In genomic region chr3:128560768-128561167, GRCh38 we compare ENCODE assay signal across 26 cellular contexts.
DNase-seq lines count a peak whose midpoint lies in the region; ATAC-seq, FAIRE-seq and TF ChIP-seq lines count a peak whose summit lies in the region.
"Had no signal": no experiment of that assay in that cellular context is flagged by ENCODE, and none has a peak within 500 bp of the region (broad histone marks: within the 10 kb centered on the region; RNA-seq: fewer than 3 reads in every experiment).

No MANE protein-coding gene starts in this region.

- H3K9me3 ChIP-seq in H1 (ENCODE audit: insufficient read depth in 2 of 2, low read depth in 1 of 2, low read length in 1 of 2): no peaks in the 10 kb centered on the region; a peak in 1 of 4 replicates
- H3K9me3 ChIP-seq in osteoblast (ENCODE audit: low read depth, low read length): no peaks in the 10 kb centered on the region
- no peaks in the 10 kb centered on the region for H3K9me3 ChIP-seq in upper lobe of right lung
- H3K9me3 ChIP-seq: A549, BE2C had no signal

- no peak overlapping the region for H2BK15ac ChIP-seq in H1 (ENCODE audit: low read length)

- no peak overlapping the region for H3K9ac ChIP-seq in H1 (replicated peaks in 1 of 4; ENCODE audit: extremely low read depth in 1 of 4, low read depth in 3 of 4, low read length in 3 of 4)
- H3K9ac ChIP-seq: BLaER1 treated with 17β-estradiol and CSF1 and Interleukin-3, amounts not matched to agents 10 nM and 100 nM; GM23248 had no signal

- CTCF ChIA-PET in H1 (lab: Charles Lee; ENCODE audit: partially characterized antibody): interaction anchor here (4.3 kb wide), 1 partner anchor 12 kb away, joined by 20 read pairs; no protein-coding TSS in a partner anchor

- TF ChIP-seq CTCF in H1 (IDR thresholded peaks at IDR 0.05; ENCODE audit: control extremely low read depth in 1 of 3, insufficient read depth in 1 of 3, low read depth in 1 of 3, low read length in 3 of 3) (no peak), endothelial cell (IDR thresholded peaks at IDR 0.05; ENCODE audit: unreplicated experiment) (no peak), osteoblast (IDR thresholded peaks at IDR 0.05; ENCODE audit: extremely low read depth, low read depth, low read length) (no peak), upper lobe of right lung (IDR thresholded peaks at IDR 0.05) (no peak)

- H2BK20ac ChIP-seq in H1 (ENCODE audit: low read length): no peak overlapping the region

- no peaks in the 10 kb centered on the region for H3K36me3 ChIP-seq in H1 (ENCODE audit: control insufficient read depth in 2 of 4, insufficient read depth in 4 of 4, low read length in 3 of 4)
- H3K36me3 ChIP-seq in osteoblast (ENCODE audit: insufficient read depth, low read length): no peaks in the 10 kb centered on the region
- no peaks in the 10 kb centered on the region for H3K36me3 ChIP-seq in upper lobe of right lung
- H3K36me3 ChIP-seq: BE2C; BLaER1 treated with 17β-estradiol and CSF1 and Interleukin-3, amounts not matched to agents 10 nM and 100 nM had no signal

- H2BK5ac ChIP-seq in H1 (ENCODE audit: low read depth, low read length): no peak overlapping the region

- POLR2A ChIA-PET in H1 (lab: Charles Lee; ENCODE audit: partially characterized antibody): no interaction called here

- peaks cover 26% of the 10 kb centered on the region for H3K4me1 Mint-ChIP-seq in endothelial cell (ENCODE audit: unreplicated experiment)
- peaks cover 6% of the 10 kb centered on the region for H3K4me1 Mint-ChIP-seq in stimulated activated naive CD8-positive, alpha-beta T cell treated with anti-CD3 and anti-CD28 coated beads, Interleukin-15, amount 100 ng/mL, for 72 hours

- H3K79me2 ChIP-seq in H1 (ENCODE audit: control insufficient read depth in 1 of 2, insufficient read depth in 2 of 2, low read length in 2 of 2) (no peaks in the 10 kb centered on the region), osteoblast (ENCODE audit: insufficient read depth, low read length) (no peaks in the 10 kb centered on the region)

- H3K36me3 Mint-ChIP-seq in endothelial cell (ENCODE audit: low read depth, unreplicated experiment): no peaks in the 10 kb centered on the region
- H3K36me3 Mint-ChIP-seq: CD8-positive, alpha-beta memory T cell had no signal

- H3K9me3 Mint-ChIP-seq in endothelial cell (ENCODE audit: unreplicated experiment): no peaks in the 10 kb centered on the region
- H3K9me3 Mint-ChIP-seq in stimulated activated naive CD8-positive, alpha-beta T cell treated with anti-CD3 and anti-CD28 coated beads, Interleukin-15, amount 100 ng/mL, for 72 hours: no peaks in the 10 kb centered on the region
- H3K9me3 Mint-ChIP-seq: CD4-positive, alpha-beta T cell; H9 had no signal

- TF ChIP-seq EP300 in H1 (IDR thresholded peaks at IDR 0.05; ENCODE audit: borderline replicate concordance in 1 of 2, low read depth in 2 of 2, low read length in 2 of 2): no peak

- no peak overlapping the region for H2BK120ac ChIP-seq in H1 (replicated peaks; ENCODE audit: low read depth, low read length)

- H2BK12ac ChIP-seq in H1 (ENCODE audit: low read depth, low read length): peak overlapping the region; percentile 60; the same call in 1 of the 2 replicates

- DNase-seq in H1 (ENCODE audit: low read depth in 1 of 2, low spot score in 2 of 2) (no peak), endothelial cell (ENCODE audit: low spot score) (no peak), osteoblast (ENCODE audit: insufficient read length, low spot score, missing footprints) (peak; percentile 45), upper lobe of right lung (peak; percentile 28), T-helper 2 cell (no peak)
- DNase-seq in stimulated activated naive CD8-positive, alpha-beta T cell treated with anti-CD3 and anti-CD28 coated beads, Interleukin-15, amount 100 ng/mL, for 72 hours: no peak
- DNase-seq: 8988T; ACHN; AML-193; BE2C; CD4-positive, alpha-beta T cell; CD8-positive, alpha-beta memory T cell; DMS 273 treated with DMSO at 0.1 percent for 48 hours; DMS79; EL; GDM1; GM23248; H9 had no signal

- ATAC-seq in upper lobe of right lung (no peak), GM21381 (IDR thresholded peaks at IDR 0.05; ENCODE audit: unreplicated experiment) (no peak)
- no peak for ATAC-seq in stimulated activated naive CD8-positive, alpha-beta T cell treated with anti-CD3 and anti-CD28 coated beads, Interleukin-15, amount 100 ng/mL, for 72 hours
- ATAC-seq: A549, GM12878, HCT116 had no signal

- no peak overlapping the region for H2AFZ ChIP-seq in H1 (ENCODE audit: low read length)
- no peak overlapping the region for H2AFZ ChIP-seq in osteoblast (ENCODE audit: low read length)
- H2AFZ ChIP-seq: GM23248 had no signal

- H3K4me3 Mint-ChIP-seq in endothelial cell (ENCODE audit: unreplicated experiment): no peak overlapping the region
- H3K4me3 Mint-ChIP-seq in stimulated activated naive CD8-positive, alpha-beta T cell treated with anti-CD3 and anti-CD28 coated beads, Interleukin-15, amount 100 ng/mL, for 72 hours: no peak overlapping the region
- H3K4me3 Mint-ChIP-seq: CD14-positive monocyte; CD4-positive, alpha-beta T cell; CD8-positive, alpha-beta memory T cell; H9 had no signal

- no peak overlapping the region for H3K4ac ChIP-seq in H1 (replicated peaks; ENCODE audit: insufficient read length, low read depth, low read length)

- WGBS in H1 (ENCODE audit: extremely low coverage in 1 of 2, insufficient coverage in 1 of 2, insufficient read length in 1 of 2, insufficient replicate concordance in 2 of 2, low coverage in 1 of 2, low lambda C conversion rate in 2 of 2, missing lambda C conversion rate in 1 of 2), 2 experiments: 88% methylated on average over 12 of the region's 12 CpGs; no CpG with 5 or more reads in 1 of the 2 experiments

- H3K27ac ChIP-seq in H1 (ENCODE audit: low read depth, low read length) (no peak overlapping the region), osteoblast (ENCODE audit: low read depth, low read length) (no peak overlapping the region), upper lobe of right lung (no peak overlapping the region)
- H3K27ac ChIP-seq: A549; BLaER1 treated with 17β-estradiol and CSF1 and Interleukin-3, amounts not matched to agents 10 nM and 100 nM; GM23248 had no signal

- TF ChIP-seq RAD21 in H1 (IDR thresholded peaks at IDR 0.05 in 1 of 2, conservative IDR thresholded peaks at IDR 0.05 in 1 of 2; ENCODE audit: low read depth in 2 of 2, low read length in 2 of 2): no peak

- intact Hi-C loops in upper lobe of right lung (cut with DNase I): no loop called here

- TF ChIP-seq POLR2A in H1 (IDR thresholded peaks at IDR 0.05; ENCODE audit: control extremely low read depth in 1 of 2, low read depth in 2 of 2, low read length in 2 of 2): no peak

- peaks cover 8% of the 10 kb centered on the region for H3K27me3 Mint-ChIP-seq in endothelial cell (ENCODE audit: unreplicated experiment)
- peaks cover 27% of the 10 kb centered on the region for H3K27me3 Mint-ChIP-seq in stimulated activated naive CD8-positive, alpha-beta T cell treated with anti-CD3 and anti-CD28 coated beads, Interleukin-15, amount 100 ng/mL, for 72 hours

- no peaks in the 10 kb centered on the region for H3K79me1 ChIP-seq in H1 (ENCODE audit: low read depth, low read length)

- no peak for FAIRE-seq in H1 (lab: Jason Lieb, UNC)
- FAIRE-seq: A549, D721Med, GM12878, GM18507 had no signal

- H2AK5ac ChIP-seq in H1 (ENCODE audit: low read depth, low read length): no peak overlapping the region

- H4K20me1 ChIP-seq in H1 (replicated peaks in 1 of 2; ENCODE audit: control insufficient read depth in 1 of 2, insufficient read depth in 2 of 2, low read length in 2 of 2) (no peaks in the 10 kb centered on the region), osteoblast (ENCODE audit: insufficient read depth, low read length) (no peaks in the 10 kb centered on the region)
- H4K20me1 ChIP-seq: BLaER1 treated with 17β-estradiol and CSF1 and Interleukin-3, amounts not matched to agents 10 nM and 100 nM had no signal

- H3K4me3 ChIP-seq in H1 (ENCODE audit: extremely low read depth in 1 of 4, insufficient read depth in 2 of 4, low read depth in 3 of 4, low read length in 4 of 4) (no peak overlapping the region), osteoblast (ENCODE audit: insufficient read depth, low read length) (no peak overlapping the region), upper lobe of right lung (no peak overlapping the region)
- H3K4me3 ChIP-seq: A549; BLaER1 treated with 17β-estradiol and CSF1 and Interleukin-3, amounts not matched to agents 10 nM and 100 nM; GM12878; GM23248 had no signal

- no peak overlapping the region for H4K91ac ChIP-seq in H1 (replicated peaks; ENCODE audit: insufficient read length, low read length)

- no peak overlapping the region for H3K4me2 ChIP-seq in H1 (ENCODE audit: insufficient read depth in 1 of 2, low read depth in 2 of 2, low read length in 2 of 2)
- H3K4me2 ChIP-seq in osteoblast (ENCODE audit: insufficient read depth, low read length): no peak overlapping the region
- H3K4me2 ChIP-seq: A549; BLaER1 treated with 17β-estradiol and CSF1 and Interleukin-3, amounts not matched to agents 10 nM and 100 nM had no signal

- no peak overlapping the region for H3K23ac ChIP-seq in H1 (ENCODE audit: insufficient read length)

- H3K56ac ChIP-seq in H1 (replicated peaks; ENCODE audit: insufficient read length, low read depth, low read length): no peak overlapping the region

- H4K8ac ChIP-seq in H1 (ENCODE audit: extremely low read depth, insufficient read depth, low read length): peak overlapping the region; percentile 78; the same call in 1 of the 2 replicates

- H3K23me2 ChIP-seq in H1 (ENCODE audit: low read depth, low read length): no peaks in the 10 kb centered on the region

- H3K14ac ChIP-seq in H1 (ENCODE audit: insufficient read length): no peak overlapping the region

- H4K5ac ChIP-seq in H1 (ENCODE audit: insufficient read length, low read depth, low read length): no peak overlapping the region

- H3K27me3 ChIP-seq in H1 (replicated peaks in 1 of 4; ENCODE audit: control insufficient read depth in 3 of 4, extremely low read depth in 1 of 4, insufficient read depth in 3 of 4, low read length in 3 of 4) (peaks cover 0 to 11% (median 7%) of the 10 kb centered on the region in 4 experiments; a peak in 4 of 7 replicates), osteoblast (ENCODE audit: insufficient read depth, low read length) (peaks cover 29% of the 10 kb centered on the region), upper lobe of right lung (peaks cover 21% of the 10 kb centered on the region)
- H3K27me3 ChIP-seq: BE2C had no signal

- peak overlapping the region; percentile 13 for H3K27ac Mint-ChIP-seq in endothelial cell (ENCODE audit: unreplicated experiment)
- H3K27ac Mint-ChIP-seq in stimulated activated naive CD8-positive, alpha-beta T cell treated with anti-CD3 and anti-CD28 coated beads, Interleukin-15, amount 100 ng/mL, for 72 hours: no peak overlapping the region
- H3K27ac Mint-ChIP-seq: CD14-positive monocyte; CD4-positive, alpha-beta T cell; CD8-positive, alpha-beta memory T cell; H9 had no signal

- no peak overlapping the region for H3K18ac ChIP-seq in H1 (ENCODE audit: extremely low read depth, low read length)

- peaks cover 0 to 6% (median 3%) of the 10 kb centered on the region in 4 experiments; a peak in 5 of 7 replicates for H3K4me1 ChIP-seq in H1 (replicated peaks in 1 of 4; ENCODE audit: control insufficient read depth in 3 of 4, insufficient read depth in 4 of 4, low read length in 3 of 4)
- no peaks in the 10 kb centered on the region for H3K4me1 ChIP-seq in osteoblast (ENCODE audit: insufficient read depth, low read length)
- no peaks in the 10 kb centered on the region for H3K4me1 ChIP-seq in upper lobe of right lung
- H3K4me1 ChIP-seq: BE2C had no signal

TF ChIP-seq in H1, 55 proteins besides CTCF, POLR2A, EP300 and RAD21 (continues in another document):
- no peak for TF ChIP-seq BRCA1 (IDR thresholded peaks at IDR 0.05; ENCODE audit: low read depth, low read length)

Comparison
In these comparisons a context has a peak if more than half of its experiments do, and no peak if none do; other contexts are left out.
1. DNase-seq: peak in osteoblast (single experiment) and upper lobe of right lung (single experiment); none in H1 (0 of 2), endothelial cell (single experiment), stimulated activated naive CD8-positive, alpha-beta T cell treated with anti-CD3 and anti-CD28 coated beads, Interleukin-15, amount 100 ng/mL, for 72 hours (0 of 2) and T-helper 2 cell (0 of 5).